ENCODE assay signal across 14 cellular contexts in the genomic region with DNA sequence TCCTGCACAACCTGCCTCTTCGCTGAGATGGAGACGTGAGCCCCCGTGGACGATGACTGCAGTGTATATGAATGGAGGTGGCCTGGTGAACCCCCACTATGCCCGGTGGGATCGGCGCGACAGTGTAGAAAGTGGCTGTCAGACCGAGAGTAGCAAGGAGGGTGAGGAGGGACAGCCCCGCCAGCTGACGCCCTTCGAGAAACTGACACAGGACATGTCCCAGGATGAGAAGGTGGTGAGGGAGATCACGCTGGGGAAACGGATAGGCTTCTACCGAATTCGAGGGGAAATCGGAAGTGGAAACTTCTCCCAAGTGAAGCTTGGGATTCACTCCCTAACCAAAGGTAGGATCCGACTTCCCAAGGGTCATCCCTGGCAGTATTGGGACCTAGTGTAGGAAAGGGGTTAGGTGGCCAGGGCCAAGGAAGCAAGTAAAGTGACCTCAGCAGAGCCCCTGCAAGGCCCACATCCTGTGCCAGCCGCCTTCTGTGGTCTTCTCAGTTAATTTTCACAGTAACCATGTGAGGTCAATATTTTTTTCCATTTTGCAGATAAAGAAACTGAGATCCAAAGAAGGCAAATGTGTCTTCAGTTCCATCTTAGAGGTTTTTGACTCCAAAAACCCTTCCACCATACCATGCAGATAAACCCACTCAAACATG. TPM values are rescaled to one million over a fixed set of nuclear protein-coding genes. Genes with fewer than 3 reads are reported as not detected.
DNase-seq lines count a peak whose midpoint lies in the region; ATAC-seq, FAIRE-seq and TF ChIP-seq lines count a peak whose summit lies in the region.
"Had no signal": no experiment of that assay in that cellular context is flagged by ENCODE, and none has a peak within 500 bp of the region (broad histone marks: within the 10 kb centered on the region; RNA-seq: fewer than 3 reads in every experiment).

No MANE protein-coding gene starts in this region.

- no peak for TF ChIP-seq CTCF in gastroesophageal sphincter (IDR thresholded peaks at IDR 0.05)
- no peak for TF ChIP-seq CTCF in kidney (IDR thresholded peaks at IDR 0.05; ENCODE audit: borderline replicate concordance, extremely low read depth, insufficient read depth)

- no peak overlapping the region for H3K9ac ChIP-seq in kidney (ENCODE audit: low read length in 2 of 2)

- no peak for TF ChIP-seq EP300 in gastroesophageal sphincter (IDR thresholded peaks at IDR 0.05)

- WGBS in gastroesophageal sphincter (ENCODE audit: low coverage in 1 of 2), 2 donors = 90 to 96% methylated on average over 6 to 7 of the region's 19 CpGs

- TF ChIP-seq POLR2A in gastroesophageal sphincter (IDR thresholded peaks at IDR 0.05) = no peak

- intact Hi-C loops in Right ventricle myocardium inferior (cut with DNase I) (no loop called here), kidney (cut with DNase I) (no loop called here)

- ATAC-seq in GM18498 (IDR thresholded peaks at IDR 0.05; ENCODE audit: unreplicated experiment) (peak; percentile 64), GM19395 (IDR thresholded peaks at IDR 0.05; ENCODE audit: unreplicated experiment) (peak; percentile 66), HG02852 (IDR thresholded peaks at IDR 0.05; ENCODE audit: unreplicated experiment) (peak; percentile 55), HG03521 (IDR thresholded peaks at IDR 0.05; ENCODE audit: unreplicated experiment) (peak; percentile 38), gastroesophageal sphincter (no peak), Right ventricle myocardium inferior (no peak)
- ATAC-seq in stimulated activated naive CD8-positive, alpha-beta T cell treated with anti-CD3 and anti-CD28 coated beads, Interleukin-15, Interleukin-2, amounts not matched to agents 100 U/mL and 50 U/mL, for 24 hours = no peak
- ATAC-seq: body of pancreas had no signal

- FAIRE-seq in kidney (lab: Jason Lieb, UNC) = no peak
- FAIRE-seq: TTC549 had no signal

- H3K27ac ChIP-seq in gastroesophageal sphincter (no peak overlapping the region), kidney (ENCODE audit: low read depth in 2 of 2, low read length in 2 of 2) (no peak overlapping the region)
- H3K27ac ChIP-seq: body of pancreas, neutrophil had no signal

- H3K4me1 ChIP-seq in gastroesophageal sphincter = no peaks in the 10 kb centered on the region
- H3K4me1 ChIP-seq in kidney (ENCODE audit: control insufficient read depth in 1 of 2, insufficient read depth in 1 of 2, low read depth in 1 of 2, low read length in 2 of 2) = no peaks in the 10 kb centered on the region
- H3K4me1 ChIP-seq: body of pancreas had no signal

- H3K9me3 ChIP-seq in gastroesophageal sphincter (no peaks in the 10 kb centered on the region), kidney (ENCODE audit: control insufficient read depth in 1 of 2, low read length in 2 of 2) (no peaks in the 10 kb centered on the region)
- H3K9me3 ChIP-seq: body of pancreas, HAP-1, neutrophil had no signal

- H3K36me3 ChIP-seq in gastroesophageal sphincter (peaks cover 0 to 17% of the 10 kb centered on the region in 2 donors), kidney (ENCODE audit: control insufficient read depth in 1 of 2, insufficient read depth in 2 of 2, low read length in 2 of 2) (no peaks in the 10 kb centered on the region)
- H3K36me3 ChIP-seq: HAP-1, neutrophil had no signal

- H3K4me3 ChIP-seq in gastroesophageal sphincter (no peak overlapping the region), kidney (ENCODE audit: low read length in 2 of 2) (no peak overlapping the region)
- H3K4me3 ChIP-seq: body of pancreas, HAP-1 had no signal

- DNase-seq in stimulated activated naive CD8-positive, alpha-beta T cell treated with anti-CD3 and anti-CD28 coated beads, Interleukin-15, Interleukin-2, amounts not matched to agents 100 U/mL and 50 U/mL, for 24 hours = no peak
- no peak for DNase-seq in Right ventricle myocardium inferior (ENCODE audit: missing footprints)
- DNase-seq in kidney = no peak
- DNase-seq: activated naive CD4-positive, alpha-beta T cell; body of pancreas; DMS153 had no signal

- no peaks in the 10 kb centered on the region for H3K27me3 ChIP-seq in gastroesophageal sphincter
- H3K27me3 ChIP-seq: body of pancreas had no signal

RNA-seq across cellular contexts. Expression of a gene that starts 53.8 kb away (rescaled TPM):
- total RNA-seq in gastroesophageal sphincter (1 to 10 TPM in 2 of 4 donors, under 1 TPM in 2; 0.94 to 1.9 (median 1.2) TPM), Right ventricle myocardium inferior (0.14 TPM), kidney (0.60 TPM)
- 0.32 TPM for polyA plus RNA-seq in kidney (ENCODE audit: insufficient read depth, low read depth, low replicate concordance)

Comparison
In these comparisons a context has a peak if more than half of its experiments do, and no peak if none do; other contexts are left out.
1. ATAC-seq: peak in GM18498 (single experiment), GM19395 (single experiment), HG02852 (single experiment) and HG03521 (single experiment); none in gastroesophageal sphincter (single experiment), stimulated activated naive CD8-positive, alpha-beta T cell treated with anti-CD3 and anti-CD28 coated beads, Interleukin-15, Interleukin-2, amounts not matched to agents 100 U/mL and 50 U/mL, for 24 hours (single experiment) and Right ventricle myocardium inferior (single experiment).